ENCODE assay signal across 23 cellular contexts in the genomic region with DNA sequence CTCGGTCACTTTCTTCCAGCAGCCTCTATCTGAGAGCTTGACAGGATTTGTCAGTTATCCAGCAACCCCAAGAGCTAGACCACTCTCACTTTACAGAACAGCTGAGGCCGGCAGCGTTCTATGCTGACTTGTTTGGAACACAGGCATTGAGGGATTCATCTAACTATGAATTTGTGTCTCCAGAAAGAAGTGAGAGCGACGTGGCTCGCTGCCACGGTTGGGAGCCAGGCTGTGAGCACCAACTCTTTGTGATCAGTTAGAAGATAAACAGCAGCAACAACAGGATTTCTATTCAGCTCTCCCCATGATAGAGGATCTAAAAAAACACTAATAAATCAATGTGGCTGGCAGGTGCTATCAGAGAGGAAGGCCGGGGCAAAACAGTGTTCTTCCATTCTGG.
"Had no signal": no experiment of that assay in that cellular context is flagged by ENCODE, and none has a peak within 500 bp of the region (broad histone marks: within the 10 kb centered on the region; RNA-seq: fewer than 3 reads in every experiment).

No MANE protein-coding gene starts in this region.

- DNase-seq: effector memory CD4-positive, alpha-beta T cell; esophagus squamous epithelium; foreskin fibroblast; glutamatergic neuron; islet precursor cell; mammary epithelial cell; mucosa of descending colon; occipital lobe; stimulated activated CD4-positive, alpha-beta T cell treated with anti-CD3 and anti-CD28 coated beads, Interleukin-2, amount 100 ng/mL, for 24 hours; stimulated activated CD4-positive, alpha-beta T cell treated with anti-CD3 and anti-CD28 coated beads, Interleukin-4, amount 100 ng/mL, for 4 hours; stimulated activated naive CD4-positive, alpha-beta T cell; stomach; thyroid gland; uterus had no signal

- H3K4me2 ChIP-seq: neural progenitor cell had no signal

- H3K9me3 ChIP-seq: esophagus squamous epithelium, gastroesophageal sphincter, mucosa of descending colon, stomach, suprapubic skin, thyroid gland, upper lobe of left lung, uterus had no signal

- H3K79me2 ChIP-seq: parathyroid adenoma had no signal

- H2AFZ ChIP-seq: neural progenitor cell, parathyroid adenoma had no signal

- H3K27me3 ChIP-seq: esophagus squamous epithelium, neural progenitor cell, stomach, suprapubic skin, thyroid gland, upper lobe of left lung, uterus had no signal

- H3K4me1 ChIP-seq: esophagus squamous epithelium, gastroesophageal sphincter, neural progenitor cell, parathyroid adenoma, stomach, suprapubic skin, thyroid gland, uterus had no signal

- ATAC-seq: gastroesophageal sphincter; mucosa of descending colon; natural killer cell treated with Interleukin-12 subunit alpha and Interleukin-12 subunit beta and Interleukin-15 and Interleukin-18, amount 100 ng/mL, for 72 hours; sciatic nerve had no signal

- H3K27ac ChIP-seq: coronary artery, epithelial cell of prostate, esophagus squamous epithelium, gastroesophageal sphincter, neural progenitor cell, parathyroid adenoma, stomach, suprapubic skin, thyroid gland, uterus had no signal

- H3K4me3 ChIP-seq: coronary artery, esophagus squamous epithelium, gastroesophageal sphincter, mucosa of descending colon, neural progenitor cell, stomach, suprapubic skin, thyroid gland, upper lobe of left lung, uterus had no signal

- H3K9ac ChIP-seq: neural progenitor cell, parathyroid adenoma had no signal

- H3K36me3 ChIP-seq: esophagus squamous epithelium, gastroesophageal sphincter, neural progenitor cell, stomach, suprapubic skin, thyroid gland, upper lobe of left lung, uterus had no signal
